ENCODE assay signal across 8 cellular contexts in genomic region chr15:78077053-78077859, GRCh38. TPM values are rescaled to one million over a fixed set of nuclear protein-coding genes. Genes with fewer than 3 reads are reported as not detected.
DNase-seq lines count a peak whose midpoint lies in the region; ATAC-seq and TF ChIP-seq lines count a peak whose summit lies in the region.

Gene TBC1D2B, minus strand, starts transcription at chr15:78077711. Its CDS starts 59 bp downstream, at chr15:78077652.

- no peaks in the 10 kb centered on the region for H3K9me3 ChIP-seq in CD8-positive, alpha-beta memory T cell (ENCODE audit: low read length)
- H3K9me3 ChIP-seq in HUES48 (ENCODE audit: control insufficient read depth, insufficient read depth, low read length), result no peaks in the 10 kb centered on the region
- H3K9me3 ChIP-seq in cardiac muscle cell (ENCODE audit: low read depth), result no peaks in the 10 kb centered on the region

- no peak within 1 kb of the TSS; the same call in 1 of the 2 replicates for H3K9ac ChIP-seq in HUES48 (ENCODE audit: low read depth, low read length)

- no peak for TF ChIP-seq CTCF in cardiac muscle cell (IDR thresholded peaks at IDR 0.05; ENCODE audit: low read depth, low read length)

- ATAC-seq in GM19467 (IDR thresholded peaks at IDR 0.05; ENCODE audit: unreplicated experiment), result peak; percentile 50

- H3K27me3 ChIP-seq in CD8-positive, alpha-beta memory T cell (ENCODE audit: insufficient read depth, low read length, poor library complexity, severe bottlenecking), result no peaks in the 10 kb centered on the region
- no peaks in the 10 kb centered on the region; the same call in 1 of the 2 replicates for H3K27me3 ChIP-seq in HUES48 (ENCODE audit: control insufficient read depth, insufficient read depth, low read length)
- no peaks in the 10 kb centered on the region for H3K27me3 ChIP-seq in cardiac muscle cell

- peaks cover 33% of the 10 kb centered on the region for H3K4me1 ChIP-seq in CD8-positive, alpha-beta memory T cell (ENCODE audit: insufficient read depth, low read length)
- peaks cover 12% of the 10 kb centered on the region for H3K4me1 ChIP-seq in HUES48 (ENCODE audit: control insufficient read depth, insufficient read depth, low read length)
- peaks cover 6% of the 10 kb centered on the region for H3K4me1 ChIP-seq in cardiac muscle cell (ENCODE audit: low read depth)

- H3K36me3 ChIP-seq in CD8-positive, alpha-beta memory T cell (ENCODE audit: insufficient read depth, low read length), result no peaks in the 10 kb centered on the region
- no peaks in the 10 kb centered on the region for H3K36me3 ChIP-seq in HUES48 (ENCODE audit: control insufficient read depth, insufficient read depth, low read length)
- no peaks in the 10 kb centered on the region for H3K36me3 ChIP-seq in cardiac muscle cell

- H3K27me3 Mint-ChIP-seq in CD8-positive, alpha-beta memory T cell, result no peaks in the 10 kb centered on the region
- H3K27me3 Mint-ChIP-seq in activated naive CD8-positive, alpha-beta T cell treated with anti-CD3 and anti-CD28 coated beads for 36 hours, result no peaks in the 10 kb centered on the region

- peak within 1 kb of the TSS; percentile 79 for H3K4me3 ChIP-seq in CD8-positive, alpha-beta memory T cell (ENCODE audit: low read length)
- H3K4me3 ChIP-seq in HUES48 (ENCODE audit: low read depth, low read length) (peak within 1 kb of the TSS; percentile 92), cardiac muscle cell (peak within 1 kb of the TSS; percentile 51)

- peaks cover 44 to 58% (median 45%) of the 10 kb centered on the region in 3 donors for H3K4me1 Mint-ChIP-seq in CD8-positive, alpha-beta memory T cell
- H3K4me1 Mint-ChIP-seq in activated naive CD8-positive, alpha-beta T cell treated with anti-CD3 and anti-CD28 coated beads for 36 hours, result peaks cover 43% of the 10 kb centered on the region

- H3K27ac Mint-ChIP-seq in CD8-positive, alpha-beta memory T cell, result peak within 1 kb of the TSS; percentile 95 to 99 (median 98)
- peak within 1 kb of the TSS; percentile 89 for H3K27ac Mint-ChIP-seq in activated naive CD8-positive, alpha-beta T cell treated with anti-CD3 and anti-CD28 coated beads for 36 hours

- CTCF ChIA-PET in CD8-positive, alpha-beta memory T cell (lab: Charles Lee), result interaction anchor here (0.6 to 2.9 kb wide), 11 partner anchors 8 to 42 kb away, joined by 3 to 9 read pairs (median 4); no protein-coding TSS in a partner anchor

- H3K27ac ChIP-seq in CD8-positive, alpha-beta memory T cell (ENCODE audit: low read depth, low read length), result peak within 1 kb of the TSS; percentile 72
- peak within 1 kb of the TSS; percentile 35 for H3K27ac ChIP-seq in HUES48 (ENCODE audit: low read depth, low read length)
- no peak within 1 kb of the TSS for H3K27ac ChIP-seq in cardiac muscle cell

- H3K9me3 Mint-ChIP-seq in CD8-positive, alpha-beta memory T cell, result no peaks in the 10 kb centered on the region
- H3K9me3 Mint-ChIP-seq in activated naive CD8-positive, alpha-beta T cell treated with anti-CD3 and anti-CD28 coated beads for 36 hours, result no peaks in the 10 kb centered on the region

- intact Hi-C loops in posterior cingulate gyrus (cut with DNase I), result loop anchor here (10.0 kb wide), 1 partner anchor 72 kb away; no protein-coding TSS in a partner anchor

- POLR2A ChIA-PET in CD8-positive, alpha-beta memory T cell (lab: Charles Lee), result interaction anchor here (0.6 to 1.5 kb wide), 4 partner anchors 9 to 360 kb away, joined by 3 to 7 read pairs (median 4); partner anchors contain the start of gene IREB2

- peak within 1 kb of the TSS; percentile 95 to 100 (median 99) for H3K4me3 Mint-ChIP-seq in CD8-positive, alpha-beta memory T cell
- peak within 1 kb of the TSS; percentile 95 for H3K4me3 Mint-ChIP-seq in activated naive CD8-positive, alpha-beta T cell treated with anti-CD3 and anti-CD28 coated beads for 36 hours

- H3K36me3 Mint-ChIP-seq in CD8-positive, alpha-beta memory T cell, result peaks cover 0 to 18% (median 5%) of the 10 kb centered on the region in 3 donors
- H3K36me3 Mint-ChIP-seq in activated naive CD8-positive, alpha-beta T cell treated with anti-CD3 and anti-CD28 coated beads for 36 hours, result peaks cover 18% of the 10 kb centered on the region

- DNase-seq in CD8-positive, alpha-beta memory T cell, result peak; percentile 63 to 80 (median 67)
- DNase-seq in SKM-1 (lab: John Stamatoyannopoulos, UW; ENCODE audit: unreplicated experiment), result peak; percentile 39
- peak; percentile 77 for DNase-seq in activated naive CD8-positive, alpha-beta T cell treated with anti-CD3 and anti-CD28 coated beads for 36 hours
- peak; percentile 65 to 79 for DNase-seq in cardiac muscle cell (ENCODE audit: low read depth in 1 of 2, low spot score in 1 of 2)
- DNase-seq in posterior cingulate gyrus, result peak; percentile 50 to 94 (median 66)
- peak; percentile 66 for DNase-seq in ureter (ENCODE audit: low spot score)

RNA-seq across cellular contexts. Expression of gene TBC1D2B, which starts in this region (rescaled TPM):
- 10 to 100 TPM; 40.1 to 41.1 TPM for total RNA-seq in CD8-positive, alpha-beta memory T cell
- 26.4 TPM for polyA plus RNA-seq in CD8-positive, alpha-beta memory T cell
- total RNA-seq in activated naive CD8-positive, alpha-beta T cell treated with anti-CD3 and anti-CD28 coated beads for 36 hours, result 10 to 100 TPM; 39.4 to 44.1 TPM
- 8.8 and 16.5 TPM in 2 replicates for total RNA-seq in cardiac muscle cell
- 6.5 and 11.9 TPM in 2 replicates for polyA plus RNA-seq in cardiac muscle cell
- total RNA-seq in ureter, result 103 TPM
